12 cellular contexts compared by ENCODE assay signal in the genomic region with DNA sequence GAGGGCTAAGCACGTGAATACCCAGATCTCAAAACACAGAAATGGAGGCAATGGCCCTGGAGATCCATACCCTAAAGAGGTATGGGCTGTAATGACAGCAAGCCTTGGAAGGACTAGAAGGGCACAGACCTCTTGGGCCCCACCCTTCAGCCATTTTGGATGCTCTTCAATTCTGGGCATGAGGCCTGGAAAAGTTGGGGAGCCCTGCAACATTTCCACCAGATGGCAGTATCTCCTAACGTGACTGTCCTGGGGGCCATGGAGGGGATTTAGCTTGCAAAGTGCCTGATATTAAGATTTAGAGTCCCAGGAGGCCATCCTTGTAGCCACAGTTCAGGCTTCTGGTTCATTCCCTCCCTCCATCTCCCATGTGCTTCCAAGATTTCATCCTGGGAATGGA. TPM values are rescaled to one million over a fixed set of nuclear protein-coding genes. Genes with fewer than 3 reads are reported as not detected.
DNase-seq lines count a peak whose midpoint lies in the region; ATAC-seq and TF ChIP-seq lines count a peak whose summit lies in the region.
"Had no signal": no experiment of that assay in that cellular context is flagged by ENCODE, and none has a peak within 500 bp of the region (broad histone marks: within the 10 kb centered on the region; RNA-seq: fewer than 3 reads in every experiment).

No MANE protein-coding gene starts in this region.

- H3K36me3 Mint-ChIP-seq in naive thymus-derived CD4-positive, alpha-beta T cell = no peaks in the 10 kb centered on the region

- H3K27ac Mint-ChIP-seq in naive thymus-derived CD4-positive, alpha-beta T cell = no peak overlapping the region
- H3K27ac Mint-ChIP-seq: dendritic cell treated with granulocyte-macrophage colony-stimulating factor and Interleukin-4, amounts not matched to agents 40 ng/mL and 50 ng/mL, for 4 days had no signal

- CTCF ChIA-PET in naive thymus-derived CD4-positive, alpha-beta T cell (lab: Charles Lee) = no interaction called here

- DNase-seq in AG09309 (ENCODE audit: low read depth) (no peak), RPMI7951 (ENCODE audit: low read depth) (peak; percentile 41), foreskin keratinocyte (no peak), Peyer's patch (no peak), T-helper 9 cell (no peak)
- no peak for DNase-seq in naive thymus-derived CD4-positive, alpha-beta T cell
- DNase-seq: NCI-H2081 treated with DMSO at 0.1 percent for 48 hours, upper lobe of left lung had no signal

- no peaks in the 10 kb centered on the region for H3K9me3 Mint-ChIP-seq in naive thymus-derived CD4-positive, alpha-beta T cell
- H3K9me3 Mint-ChIP-seq: dendritic cell treated with granulocyte-macrophage colony-stimulating factor and Interleukin-4, amounts not matched to agents 40 ng/mL and 50 ng/mL, for 4 days had no signal

- no peaks in the 10 kb centered on the region for H3K9me3 ChIP-seq in naive thymus-derived CD4-positive, alpha-beta T cell (ENCODE audit: control insufficient read depth in 2 of 3, low read length in 3 of 3)
- no peaks in the 10 kb centered on the region for H3K9me3 ChIP-seq in Peyer's patch
- H3K9me3 ChIP-seq: upper lobe of left lung had no signal

- H3K4me3 ChIP-seq in AG09309 (ENCODE audit: control insufficient read depth, low read depth, low read length) (no peak overlapping the region), Peyer's patch (no peak overlapping the region)
- no peak overlapping the region for H3K4me3 ChIP-seq in naive thymus-derived CD4-positive, alpha-beta T cell (ENCODE audit: low read length)
- H3K4me3 ChIP-seq: upper lobe of left lung had no signal

- H3K27me3 ChIP-seq in foreskin keratinocyte (no peaks in the 10 kb centered on the region), Peyer's patch (no peaks in the 10 kb centered on the region)
- H3K27me3 ChIP-seq in naive thymus-derived CD4-positive, alpha-beta T cell (ENCODE audit: control insufficient read depth in 2 of 2, insufficient read depth in 2 of 2, low read length in 2 of 2) = peaks cover 0 to 2% of the 10 kb centered on the region in 2 donors
- H3K27me3 ChIP-seq: upper lobe of left lung had no signal

- no peaks in the 10 kb centered on the region for H3K4me1 Mint-ChIP-seq in naive thymus-derived CD4-positive, alpha-beta T cell

- H3K4me1 ChIP-seq in foreskin keratinocyte (no peaks in the 10 kb centered on the region), Peyer's patch (no peaks in the 10 kb centered on the region)
- no peaks in the 10 kb centered on the region for H3K4me1 ChIP-seq in naive thymus-derived CD4-positive, alpha-beta T cell (ENCODE audit: control insufficient read depth in 2 of 2, insufficient read depth in 2 of 2, low read length in 2 of 2)
- H3K4me1 ChIP-seq: parathyroid adenoma, upper lobe of left lung had no signal

- H3K27me3 Mint-ChIP-seq in naive thymus-derived CD4-positive, alpha-beta T cell = peaks cover 0 to 20% (median 13%) of the 10 kb centered on the region in 5 donors

- no peaks in the 10 kb centered on the region for H3K36me3 ChIP-seq in naive thymus-derived CD4-positive, alpha-beta T cell (ENCODE audit: control insufficient read depth in 2 of 3, insufficient read depth in 3 of 3, low read length in 3 of 3)
- no peaks in the 10 kb centered on the region for H3K36me3 ChIP-seq in Peyer's patch
- H3K36me3 ChIP-seq: upper lobe of left lung had no signal

- intact Hi-C loops in naive thymus-derived CD4-positive, alpha-beta T cell (cut with micrococcal nuclease) = no loop called here

- POLR2A ChIA-PET in naive thymus-derived CD4-positive, alpha-beta T cell (lab: Charles Lee) = no interaction called here

- H3K4me3 Mint-ChIP-seq in naive thymus-derived CD4-positive, alpha-beta T cell = no peak overlapping the region
- H3K4me3 Mint-ChIP-seq: dendritic cell treated with granulocyte-macrophage colony-stimulating factor and Interleukin-4, amounts not matched to agents 40 ng/mL and 50 ng/mL, for 4 days had no signal

- ATAC-seq in foreskin keratinocyte (no peak), HG02852 (IDR thresholded peaks at IDR 0.05; ENCODE audit: unreplicated experiment) (no peak)
- ATAC-seq in naive thymus-derived CD4-positive, alpha-beta T cell = no peak

- peak; percentile 50 for TF ChIP-seq CTCF in AG09309 (IDR thresholded peaks at IDR 0.05; ENCODE audit: control insufficient read depth, insufficient read depth, low read depth, low read length, missing control alignments)
- TF ChIP-seq CTCF in GM12874 (IDR thresholded peaks at IDR 0.05; ENCODE audit: insufficient read depth, low read depth, low read length) = peak; percentile 21; the same call in 1 of the 2 replicates
- peak; percentile 48 for TF ChIP-seq CTCF in foreskin keratinocyte (conservative IDR thresholded peaks at IDR 0.05)
- TF ChIP-seq CTCF in Peyer's patch (IDR thresholded peaks at IDR 0.05) = no peak

- H3K27ac ChIP-seq in foreskin keratinocyte (no peak overlapping the region), Peyer's patch (no peak overlapping the region)
- H3K27ac ChIP-seq in naive thymus-derived CD4-positive, alpha-beta T cell (ENCODE audit: low read depth, low read length) = no peak overlapping the region
- H3K27ac ChIP-seq: parathyroid adenoma, upper lobe of left lung had no signal

- TF ChIP-seq POLR2A in Peyer's patch (IDR thresholded peaks at IDR 0.05) = no peak

RNA-seq across cellular contexts. Expression of gene KCNA5, which starts 30.2 kb away (rescaled TPM):
- not detected in 2 replicates for total RNA-seq in RPMI7951 (2014; rRNA removed; shearing (Covaris generic))
- total RNA-seq in foreskin keratinocyte = not detected in 2 replicates
- polyA plus RNA-seq in foreskin keratinocyte = not detected in 2 replicates
- total RNA-seq in naive thymus-derived CD4-positive, alpha-beta T cell = not detected
- not detected for polyA plus RNA-seq in naive thymus-derived CD4-positive, alpha-beta T cell
- total RNA-seq in Peyer's patch = under 1 TPM in 1 of 4 donors, not detected in 3; 0.38 TPM

Comparison
In these comparisons a context has a peak if more than half of its experiments do, and no peak if none do; other contexts are left out.
1. CTCF ChIP-seq: peak in AG09309 (single experiment), GM12874 (single experiment) and foreskin keratinocyte (single experiment); none in Peyer's patch (0 of 6).